Comparison of ENCODE assay signal across 20 cellular contexts in genomic region chr5:131475416-131476045, GRCh38.
DNase-seq lines count a peak whose midpoint lies in the region; ATAC-seq, FAIRE-seq and TF ChIP-seq lines count a peak whose summit lies in the region.
"Had no signal": no experiment of that assay in that cellular context is flagged by ENCODE, and none has a peak within 500 bp of the region (broad histone marks: within the 10 kb centered on the region; RNA-seq: fewer than 3 reads in every experiment).

No MANE protein-coding gene starts in this region.

- no peaks in the 10 kb centered on the region for H3K27me3 ChIP-seq in astrocyte (ENCODE audit: insufficient read depth, low read length)
- H3K27me3 ChIP-seq in ovary: no peaks in the 10 kb centered on the region
- H3K27me3 ChIP-seq: colonic mucosa, left lung, upper lobe of right lung had no signal

- H3K4me3 Mint-ChIP-seq in astrocyte (ENCODE audit: unreplicated experiment) (no peak overlapping the region), WTC11 (no peak overlapping the region)
- H3K4me3 Mint-ChIP-seq: T-helper 2 cell treated with Interferon-gamma antibody and Interleukin-4, amounts not matched to agents 5 μg/mL and 100 μg/mL, for 36 hours had no signal

- no peaks in the 10 kb centered on the region for H4K20me1 ChIP-seq in astrocyte (ENCODE audit: insufficient read depth, low read length)

- H3K27ac ChIP-seq in astrocyte (ENCODE audit: low read depth, low read length) (peak overlapping the region; percentile 43), ovary (no peak overlapping the region)
- H3K27ac ChIP-seq: colonic mucosa, left lung, upper lobe of right lung had no signal

- H3K36me3 Mint-ChIP-seq in astrocyte (ENCODE audit: low read depth, unreplicated experiment) (peaks cover 6% of the 10 kb centered on the region), WTC11 (peaks cover 8% of the 10 kb centered on the region)

- TF ChIP-seq CTCF in astrocyte (IDR thresholded peaks at IDR 0.05; ENCODE audit: insufficient read depth, low read depth, low read length) (no peak), GM20000 (IDR thresholded peaks at IDR 0.05; ENCODE audit: extremely low read depth, missing control alignments) (no peak), ovary (IDR thresholded peaks at IDR 0.05) (no peak), WTC11 (IDR thresholded peaks at IDR 0.05) (no peak)

- H2AFZ ChIP-seq in astrocyte (ENCODE audit: low read depth, low read length): no peak overlapping the region

- no peak for ATAC-seq in WTC11
- ATAC-seq: left lung, sciatic nerve, upper lobe of right lung had no signal

- peak overlapping the region; percentile 1 for H3K9ac ChIP-seq in astrocyte (ENCODE audit: low read length)

- H3K4me1 ChIP-seq in astrocyte (ENCODE audit: insufficient read depth, low read length) (no peaks in the 10 kb centered on the region), ovary (ENCODE audit: insufficient read depth) (no peaks in the 10 kb centered on the region)
- H3K4me1 ChIP-seq: colonic mucosa, left lung, upper lobe of right lung had no signal

- H3K4me1 Mint-ChIP-seq in astrocyte (ENCODE audit: low read depth, unreplicated experiment): no peaks in the 10 kb centered on the region
- H3K4me1 Mint-ChIP-seq in WTC11: peaks cover 7% of the 10 kb centered on the region

- H3K9me3 ChIP-seq in astrocyte (ENCODE audit: insufficient read depth, low read depth, low read length): no peaks in the 10 kb centered on the region
- no peaks in the 10 kb centered on the region for H3K9me3 ChIP-seq in ovary
- H3K9me3 ChIP-seq: colonic mucosa, left lung, upper lobe of right lung had no signal

- no peak for TF ChIP-seq POLR2A in ovary (IDR thresholded peaks at IDR 0.05)

- H3K27me3 Mint-ChIP-seq in astrocyte (ENCODE audit: low read depth, unreplicated experiment): no peaks in the 10 kb centered on the region
- no peaks in the 10 kb centered on the region for H3K27me3 Mint-ChIP-seq in WTC11 (ENCODE audit: low read depth)

- H3K4me3 ChIP-seq in astrocyte (ENCODE audit: insufficient read depth, low read depth, low read length): no peak overlapping the region
- no peak overlapping the region for H3K4me3 ChIP-seq in ovary
- H3K4me3 ChIP-seq: colonic mucosa, left lung, upper lobe of right lung had no signal

- no peaks in the 10 kb centered on the region for H3K79me2 ChIP-seq in astrocyte (ENCODE audit: insufficient read depth, low read length)

- FAIRE-seq in A204.1 (lab: Jason Lieb, UNC): peak; percentile 58
- no peak for FAIRE-seq in astrocyte (lab: Jason Lieb, UNC)

- no peak for TF ChIP-seq EP300 in ovary (IDR thresholded peaks at IDR 0.05)

- 3 to 12% (median 8%) methylated on average over 3 of the region's 3 CpGs for WGBS in ovary, 3 donors

- intact Hi-C loops in ovary (cut with DNase I): loop anchor here in 1 of 4 donors (2.0 kb wide), 1 partner anchor 27 kb away; no protein-coding TSS in a partner anchor

- H3K9me3 Mint-ChIP-seq in astrocyte (ENCODE audit: unreplicated experiment): no peaks in the 10 kb centered on the region
- no peaks in the 10 kb centered on the region for H3K9me3 Mint-ChIP-seq in WTC11
- H3K9me3 Mint-ChIP-seq: T-helper 2 cell treated with Interferon-gamma antibody and Interleukin-4, amounts not matched to agents 5 μg/mL and 100 μg/mL, for 36 hours had no signal

- H3K27ac Mint-ChIP-seq in astrocyte (ENCODE audit: unreplicated experiment) (no peak overlapping the region), WTC11 (no peak overlapping the region)
- H3K27ac Mint-ChIP-seq: T-helper 2 cell treated with Interferon-gamma antibody and Interleukin-4, amounts not matched to agents 5 μg/mL and 100 μg/mL, for 36 hours had no signal

- DNase-seq in GM03348 (ENCODE audit: low spot score) (peak; percentile 47), astrocyte (ENCODE audit: low read depth) (no peak), hepatic stellate cell (ENCODE audit: low spot score) (peak; percentile 23), NCI-H446 (lab: John Stamatoyannopoulos, UW) (no peak), GM20000 (ENCODE audit: low spot score) (no peak), ovary (no peak), WTC11 (ENCODE audit: low spot score) (no peak)
- DNase-seq: activated CD4-positive, alpha-beta T cell treated with anti-CD3 and anti-CD28 coated beads for 1 hour; activated effector memory CD4-positive, alpha-beta T cell treated with Interleukin-2 at 50 U/mL for 16 hours; colonic mucosa; KG1; left lung; NCI-H526 treated with DMSO at 0.1 percent for 48 hours; nucleus accumbens; SHP77 treated with DMSO at 0.1 percent for 48 hours; stimulated activated naive CD4-positive, alpha-beta T cell treated with Interleukin-2 at 50 U/mL for 16 hours; upper lobe of right lung had no signal

- no peaks in the 10 kb centered on the region for H3K36me3 ChIP-seq in astrocyte (ENCODE audit: insufficient read depth, low read length)
- no peaks in the 10 kb centered on the region for H3K36me3 ChIP-seq in ovary
- H3K36me3 ChIP-seq: colonic mucosa had no signal

- no peak overlapping the region for H3K4me2 ChIP-seq in astrocyte (ENCODE audit: low read length)

- CTCF ChIA-PET in WTC11 (lab: Charles Lee): no interaction called here

- POLR2A ChIA-PET in WTC11 (lab: Charles Lee): no interaction called here

TF ChIP-seq in WTC11, 78 proteins besides CTCF, POLR2A, EP300 and RAD21:
- TF ChIP-seq NR2C2 (CRISPR knock-in tag; IDR thresholded peaks at IDR 0.05): no peak
- no peak for TF ChIP-seq PRDM15 (CRISPR knock-in tag; IDR thresholded peaks at IDR 0.05)
- TF ChIP-seq CBFB (CRISPR knock-in tag; IDR thresholded peaks at IDR 0.05; ENCODE audit: low read depth): no peak
- no peak for TF ChIP-seq ZNF232 (CRISPR knock-in tag; IDR thresholded peaks at IDR 0.05)
- TF ChIP-seq KAT7 (CRISPR knock-in tag; IDR thresholded peaks at IDR 0.05; ENCODE audit: borderline replicate concordance): no peak
- TF ChIP-seq SMAD4 (CRISPR knock-in tag; IDR thresholded peaks at IDR 0.05): no peak
- TF ChIP-seq ATF3 (CRISPR knock-in tag; conservative IDR thresholded peaks at IDR 0.05): no peak

Comparison
In these comparisons a context has a peak if more than half of its experiments do, and no peak if none do; other contexts are left out.
1. DNase-seq: peak in GM03348 (single experiment) and hepatic stellate cell (single experiment); none in astrocyte (single experiment), NCI-H446 (0 of 2), GM20000 (single experiment), ovary (0 of 5) and WTC11 (single experiment).